8 cellular contexts compared by ENCODE assay signal in genomic region chr2:111424863-111425309, GRCh38.
DNase-seq lines count a peak whose midpoint lies in the region; ATAC-seq and TF ChIP-seq lines count a peak whose summit lies in the region.
"Not testable (repeated sequence)": the region's sequence is repeated elsewhere in the genome, so short reads cannot be mapped to it uniquely, and the experiment has no call there.

No MANE protein-coding gene starts in this region.

- not testable (repeated sequence) for H3K36me3 ChIP-seq in PC-9 (ENCODE audit: low read depth)

- not testable (repeated sequence) for H3K9me3 ChIP-seq in CD4-positive, alpha-beta T cell (ENCODE audit: control insufficient read depth, low read length); PC-9 (ENCODE audit: insufficient read depth, low read depth)

- BruUV-seq in PC-9 (replicated peaks; lab: Mats Ljungman, UMichigan), result TSS peak; percentile 14

- peak overlapping the region; percentile 21 for H3K27ac ChIP-seq in CD4-positive, alpha-beta T cell (ENCODE audit: low read depth, low read length)
- H3K27ac ChIP-seq in PC-9, result not testable (repeated sequence)

- not testable (repeated sequence) for H3K4me1 Mint-ChIP-seq in CD4-positive, alpha-beta T cell (ENCODE audit: low read depth)
- peaks cover 30% of the 10 kb centered on the region for H3K4me1 Mint-ChIP-seq in activated CD8-positive, alpha-beta T cell treated with anti-CD3 and anti-CD28 coated beads, Interleukin-2, amount 10 ng/mL, durations not matched to agents 7 days and 5 days (ENCODE audit: low read depth)

- not testable (repeated sequence) for H3K4me3 ChIP-seq in PC-9

- not testable (repeated sequence) for H4K20me1 ChIP-seq in PC-9 (ENCODE audit: insufficient read depth)

- not testable (repeated sequence) for H3F3A ChIP-seq in PC-9 (ENCODE audit: insufficient read depth, low read depth)

- TF ChIP-seq CTCF in CD4-positive, alpha-beta T cell (IDR thresholded peaks at IDR 0.05); PC-9 (conservative IDR thresholded peaks at IDR 0.05): not testable (repeated sequence)

- H3K4me2 ChIP-seq in PC-9, result not testable (repeated sequence)

- not testable (repeated sequence) for H2AFZ ChIP-seq in PC-9

- DNase-seq in CD4-positive, alpha-beta T cell, result peak in 8 of 10 experiments; percentile 8 to 57 (median 26)
- not testable (repeated sequence) for DNase-seq in PC-9
- DNase-seq in activated CD8-positive, alpha-beta T cell treated with anti-CD3 and anti-CD28 coated beads, Interleukin-2, amount 10 ng/mL, durations not matched to agents 7 days and 5 days, result peak; percentile 44
- DNase-seq in activated naive CD4-positive, alpha-beta T cell treated with Interleukin-2 at 50 U/mL for 16 hours, result peak; percentile 53
- DNase-seq in myocyte (ENCODE audit: low read depth), result peak; percentile 70
- DNase-seq in stimulated activated CD8-positive, alpha-beta memory T cell treated with anti-CD3 and anti-CD28 coated beads, Interleukin-4, amount 100 ng/mL, for 24 hours (ENCODE audit: low read depth), result peak; percentile 15

- H3K27me3 Mint-ChIP-seq in CD4-positive, alpha-beta T cell; activated CD8-positive, alpha-beta T cell treated with anti-CD3 and anti-CD28 coated beads, Interleukin-2, amount 10 ng/mL, durations not matched to agents 7 days and 5 days (ENCODE audit: low read depth): not testable (repeated sequence)

- not testable (repeated sequence) for H3K27me3 ChIP-seq in CD4-positive, alpha-beta T cell (ENCODE audit: control insufficient read depth, insufficient read depth, low read length); PC-9 (ENCODE audit: insufficient read depth, low read depth)

- intact Hi-C loops in CD4-positive, alpha-beta T cell (cut with DNase I, micrococcal nuclease); PC-9 (cut with micrococcal nuclease; ENCODE audit: unreplicated experiment): not testable (repeated sequence)

- not testable (repeated sequence) for H3K27ac Mint-ChIP-seq in CD4-positive, alpha-beta T cell; activated CD8-positive, alpha-beta T cell treated with anti-CD3 and anti-CD28 coated beads, Interleukin-2, amount 10 ng/mL, durations not matched to agents 7 days and 5 days

- not testable (repeated sequence) for H3K4me3 Mint-ChIP-seq in CD4-positive, alpha-beta T cell; activated CD8-positive, alpha-beta T cell treated with anti-CD3 and anti-CD28 coated beads, Interleukin-2, amount 10 ng/mL, durations not matched to agents 7 days and 5 days

- POLR2A ChIA-PET in CD4-positive, alpha-beta T cell (lab: Charles Lee); PC-9 (lab: Charles Lee; ENCODE audit: unreplicated experiment); activated CD8-positive, alpha-beta T cell treated with anti-CD3 and anti-CD28 coated beads, Interleukin-2, amount 10 ng/mL, durations not matched to agents 7 days and 5 days (lab: Charles Lee): not testable (repeated sequence)

- not testable (repeated sequence) for H3K36me3 Mint-ChIP-seq in CD4-positive, alpha-beta T cell (ENCODE audit: low read depth)
- H3K36me3 Mint-ChIP-seq in activated CD8-positive, alpha-beta T cell treated with anti-CD3 and anti-CD28 coated beads, Interleukin-2, amount 10 ng/mL, durations not matched to agents 7 days and 5 days (ENCODE audit: low read depth), result peaks cover 25% of the 10 kb centered on the region

- CTCF ChIA-PET in CD4-positive, alpha-beta T cell (lab: Charles Lee); PC-9 (lab: Charles Lee); activated CD8-positive, alpha-beta T cell treated with anti-CD3 and anti-CD28 coated beads, Interleukin-2, amount 10 ng/mL, durations not matched to agents 7 days and 5 days (lab: Charles Lee): not testable (repeated sequence)

- not testable (repeated sequence) for H3K9me3 Mint-ChIP-seq in CD4-positive, alpha-beta T cell; activated CD8-positive, alpha-beta T cell treated with anti-CD3 and anti-CD28 coated beads, Interleukin-2, amount 10 ng/mL, durations not matched to agents 7 days and 5 days (ENCODE audit: insufficient read depth)

- ATAC-seq in CD4-positive, alpha-beta T cell (ENCODE audit: poor library complexity), result peak; percentile 75
- ATAC-seq in GM19395 (IDR thresholded peaks at IDR 0.05; ENCODE audit: unreplicated experiment), result peak; percentile 50
- peak; percentile 64 for ATAC-seq in HG02884 (IDR thresholded peaks at IDR 0.05; ENCODE audit: unreplicated experiment)
- peak; percentile 75 for ATAC-seq in activated CD8-positive, alpha-beta T cell treated with anti-CD3 and anti-CD28 coated beads, Interleukin-2, amount 10 ng/mL, durations not matched to agents 7 days and 5 days

- H3K4me1 ChIP-seq in PC-9 (replicated peaks; ENCODE audit: insufficient read depth), result not testable (repeated sequence)

- not testable (repeated sequence) for H3K79me2 ChIP-seq in PC-9 (ENCODE audit: low read depth)

- H3K9me2 ChIP-seq in PC-9 (ENCODE audit: insufficient read depth), result not testable (repeated sequence)
